ENCODE assay signal across 15 cellular contexts in the genomic region with DNA sequence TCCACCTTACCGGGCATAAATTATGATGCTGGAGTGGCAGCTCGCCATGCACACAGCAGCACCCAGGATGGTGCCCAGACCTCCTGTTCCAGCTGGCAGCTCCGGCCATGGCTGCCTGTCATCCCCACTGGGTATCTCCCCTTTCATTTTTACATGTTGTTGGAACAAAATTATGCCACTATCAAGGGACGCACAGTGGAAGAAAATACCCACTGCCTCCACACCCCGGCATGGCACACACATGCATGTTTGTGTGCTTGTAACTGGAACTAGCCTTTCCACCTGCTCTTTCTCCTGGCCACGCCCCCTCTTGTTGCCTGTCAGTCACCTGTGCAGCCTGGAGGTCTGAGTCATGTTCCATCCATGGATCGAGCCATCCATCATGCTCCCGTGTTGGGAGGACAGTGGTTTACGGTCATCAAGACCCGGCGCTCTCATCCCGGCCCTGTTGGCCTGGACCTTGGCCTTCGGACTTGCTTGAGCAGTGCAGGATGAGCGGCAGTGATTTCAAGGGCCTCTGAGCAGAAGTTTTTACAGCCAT.
A peak's percentile ranks its signal among the peaks of the same experiment; 100 is the strongest.
DNase-seq lines count a peak whose midpoint lies in the region; ATAC-seq and TF ChIP-seq lines count a peak whose summit lies in the region.
"Had no signal": no experiment of that assay in that cellular context is flagged by ENCODE, and none has a peak within 500 bp of the region (broad histone marks: within the 10 kb centered on the region; RNA-seq: fewer than 3 reads in every experiment).

No MANE protein-coding gene starts in this region.

- no peaks in the 10 kb centered on the region for H3K36me3 Mint-ChIP-seq in activated T-helper 2 cell treated with anti-CD3 and anti-CD28 coated beads, Interferon-gamma antibody, Interleukin-2, Interleukin-4, amounts not matched to agents 10 μg/mL and 5 μg/mL and 100 μg/mL, durations not matched to agents 14 hours and 24 hours and 36 hours (ENCODE audit: low read depth)
- H3K36me3 Mint-ChIP-seq in osteocyte (ENCODE audit: unreplicated experiment) = no peaks in the 10 kb centered on the region

- H3K4me3 ChIP-seq in right atrium auricular region (no peak overlapping the region), right cardiac atrium (ENCODE audit: low read length) (no peak overlapping the region)
- H3K4me3 ChIP-seq: BLaER1 treated with 17β-estradiol and CSF1 and Interleukin-3, amounts not matched to agents 10 nM and 100 nM; tibial nerve had no signal

- H3K27me3 Mint-ChIP-seq in activated T-helper 2 cell treated with anti-CD3 and anti-CD28 coated beads, Interferon-gamma antibody, Interleukin-2, Interleukin-4, amounts not matched to agents 10 μg/mL and 5 μg/mL and 100 μg/mL, durations not matched to agents 14 hours and 24 hours and 36 hours (ENCODE audit: low read depth) = no peaks in the 10 kb centered on the region
- no peaks in the 10 kb centered on the region for H3K27me3 Mint-ChIP-seq in osteocyte (ENCODE audit: unreplicated experiment)

- H3K27ac ChIP-seq in right atrium auricular region (no peak overlapping the region), right cardiac atrium (ENCODE audit: low read length) (no peak overlapping the region)
- H3K27ac ChIP-seq: BLaER1 treated with 17β-estradiol and CSF1 and Interleukin-3, amounts not matched to agents 10 nM and 100 nM; brain microvascular endothelial cell; tibial nerve had no signal

- TF ChIP-seq CTCF in right atrium auricular region (IDR thresholded peaks at IDR 0.05) = no peak
- no peak for TF ChIP-seq CTCF in osteocyte (IDR thresholded peaks at IDR 0.05)

- no peaks in the 10 kb centered on the region for H3K9me3 Mint-ChIP-seq in activated T-helper 2 cell treated with anti-CD3 and anti-CD28 coated beads, Interferon-gamma antibody, Interleukin-2, Interleukin-4, amounts not matched to agents 10 μg/mL and 5 μg/mL and 100 μg/mL, durations not matched to agents 14 hours and 24 hours and 36 hours
- no peaks in the 10 kb centered on the region for H3K9me3 Mint-ChIP-seq in osteocyte (ENCODE audit: unreplicated experiment)
- H3K9me3 Mint-ChIP-seq: effector memory CD8-positive, alpha-beta T cell had no signal

- intact Hi-C loops in right cardiac atrium (cut with DNase I) = no loop called here
- intact Hi-C loops in activated T-helper 2 cell treated with anti-CD3 and anti-CD28 coated beads, Interferon-gamma antibody, Interleukin-2, Interleukin-4, amounts not matched to agents 10 μg/mL and 5 μg/mL and 100 μg/mL, durations not matched to agents 14 hours and 24 hours and 36 hours (cut with micrococcal nuclease) = no loop called here

- H3K27me3 ChIP-seq in right atrium auricular region = no peaks in the 10 kb centered on the region
- no peaks in the 10 kb centered on the region for H3K27me3 ChIP-seq in right cardiac atrium (ENCODE audit: control insufficient read depth, insufficient read depth)
- H3K27me3 ChIP-seq: brain microvascular endothelial cell, tibial nerve had no signal

- H3K4me1 ChIP-seq in right atrium auricular region (no peaks in the 10 kb centered on the region), right cardiac atrium (ENCODE audit: control insufficient read depth, insufficient read depth, low read length) (no peaks in the 10 kb centered on the region)
- H3K4me1 ChIP-seq: BLaER1 treated with 17β-estradiol and CSF1 and Interleukin-3, amounts not matched to agents 10 nM and 100 nM; tibial nerve had no signal

- H3K4me1 Mint-ChIP-seq in activated T-helper 2 cell treated with anti-CD3 and anti-CD28 coated beads, Interferon-gamma antibody, Interleukin-2, Interleukin-4, amounts not matched to agents 10 μg/mL and 5 μg/mL and 100 μg/mL, durations not matched to agents 14 hours and 24 hours and 36 hours (ENCODE audit: low read depth) = no peaks in the 10 kb centered on the region
- no peaks in the 10 kb centered on the region for H3K4me1 Mint-ChIP-seq in osteocyte (ENCODE audit: unreplicated experiment)

- DNase-seq in right atrium auricular region (ENCODE audit: low spot score) = peak; percentile 43
- DNase-seq in right cardiac atrium = no peak
- DNase-seq in activated T-helper 2 cell treated with anti-CD3 and anti-CD28 coated beads, Interferon-gamma antibody, Interleukin-2, Interleukin-4, amounts not matched to agents 10 μg/mL and 5 μg/mL and 100 μg/mL, durations not matched to agents 14 hours and 24 hours and 36 hours (ENCODE audit: low spot score) = peak; percentile 1
- DNase-seq in osteocyte (ENCODE audit: extremely low spot score, unreplicated experiment) = peak; percentile 79
- DNase-seq in central memory CD4-positive, alpha-beta T cell = no peak
- no peak for DNase-seq in hypothalamus (lab: John Stamatoyannopoulos, UW)
- DNase-seq: activated naive CD4-positive, alpha-beta T cell; brain microvascular endothelial cell; effector memory CD8-positive, alpha-beta T cell; foreskin fibroblast; NCI-H82; T-helper 9 cell had no signal

- H3K36me3 ChIP-seq in right atrium auricular region = no peaks in the 10 kb centered on the region
- H3K36me3 ChIP-seq: BLaER1 treated with 17β-estradiol and CSF1 and Interleukin-3, amounts not matched to agents 10 nM and 100 nM; brain microvascular endothelial cell had no signal

- 90% methylated on average over 14 of the region's 14 CpGs for WGBS in right cardiac atrium

- ATAC-seq in right cardiac atrium = no peak
- no peak for ATAC-seq in GM19452 (IDR thresholded peaks at IDR 0.05; ENCODE audit: unreplicated experiment)
- ATAC-seq: effector memory CD8-positive, alpha-beta T cell had no signal

- H3K4me3 Mint-ChIP-seq in activated T-helper 2 cell treated with anti-CD3 and anti-CD28 coated beads, Interferon-gamma antibody, Interleukin-2, Interleukin-4, amounts not matched to agents 10 μg/mL and 5 μg/mL and 100 μg/mL, durations not matched to agents 14 hours and 24 hours and 36 hours (ENCODE audit: low read depth) = no peak overlapping the region
- no peak overlapping the region for H3K4me3 Mint-ChIP-seq in osteocyte (ENCODE audit: unreplicated experiment)
- H3K4me3 Mint-ChIP-seq: effector memory CD8-positive, alpha-beta T cell had no signal

- H3K27ac Mint-ChIP-seq in activated T-helper 2 cell treated with anti-CD3 and anti-CD28 coated beads, Interferon-gamma antibody, Interleukin-2, Interleukin-4, amounts not matched to agents 10 μg/mL and 5 μg/mL and 100 μg/mL, durations not matched to agents 14 hours and 24 hours and 36 hours = no peak overlapping the region
- no peak overlapping the region for H3K27ac Mint-ChIP-seq in osteocyte (ENCODE audit: unreplicated experiment)
- H3K27ac Mint-ChIP-seq: effector memory CD8-positive, alpha-beta T cell had no signal

- H3K9me3 ChIP-seq in right atrium auricular region (no peaks in the 10 kb centered on the region), right cardiac atrium (ENCODE audit: control insufficient read depth, low read length) (no peaks in the 10 kb centered on the region)
- H3K9me3 ChIP-seq: BLaER1 treated with 17β-estradiol and CSF1 and Interleukin-3, amounts not matched to agents 10 nM and 100 nM had no signal

Comparison
In these comparisons a context has a peak if more than half of its experiments do, and no peak if none do; other contexts are left out.
1. DNase-seq: peak in right atrium auricular region (single experiment), activated T-helper 2 cell treated with anti-CD3 and anti-CD28 coated beads, Interferon-gamma antibody, Interleukin-2, Interleukin-4, amounts not matched to agents 10 μg/mL and 5 μg/mL and 100 μg/mL, durations not matched to agents 14 hours and 24 hours and 36 hours (single experiment) and osteocyte (single experiment); none in right cardiac atrium (0 of 3), central memory CD4-positive, alpha-beta T cell (single experiment) and hypothalamus (0 of 51).